ENCODE assay signal across 2 cellular contexts in the genomic region with DNA sequence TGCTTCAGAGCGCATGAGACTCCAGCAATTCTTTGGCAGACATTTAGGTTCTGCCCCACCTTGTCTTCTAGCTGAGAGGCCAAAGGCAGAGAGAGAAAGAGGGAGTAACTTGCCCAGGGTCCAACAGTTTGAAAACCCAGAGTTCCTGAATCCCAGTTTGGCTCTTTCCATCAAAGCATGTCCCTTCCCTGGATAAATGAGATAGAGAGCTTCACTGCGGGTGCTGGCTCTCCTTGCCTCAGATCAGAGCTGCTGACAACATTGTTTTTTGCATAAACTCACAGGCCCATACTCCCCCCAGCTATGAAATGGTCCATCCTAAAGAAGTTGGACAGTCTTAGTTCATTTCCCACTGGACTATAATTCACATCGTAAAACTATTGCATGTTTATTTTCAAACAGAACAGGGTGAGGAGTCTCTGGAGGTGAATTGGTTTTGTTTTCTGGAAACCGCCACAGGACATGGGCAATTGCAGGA.
TF ChIP-seq lines count a peak whose summit lies in the region.

No MANE protein-coding gene starts in this region.

TF ChIP-seq in Ishikawa, 13 proteins besides CTCF, POLR2A, EP300 and RAD21:
- no peak for TF ChIP-seq CREB1 (IDR thresholded peaks at IDR 0.05; ENCODE audit: low read depth)
- TF ChIP-seq FOXM1 (IDR thresholded peaks at IDR 0.05; ENCODE audit: borderline replicate concordance, low read depth): peak; percentile 17; the same call in 1 of the 2 replicates

TF ChIP-seq in H1, 55 proteins besides CTCF, POLR2A, EP300 and RAD21:
- TF ChIP-seq GABPA (IDR thresholded peaks at IDR 0.05; ENCODE audit: borderline replicate concordance, insufficient read depth, low read length): no peak
- no peak for TF ChIP-seq TBP (IDR thresholded peaks at IDR 0.05; ENCODE audit: low read depth, low read length)
- TF ChIP-seq, protein P1, sequence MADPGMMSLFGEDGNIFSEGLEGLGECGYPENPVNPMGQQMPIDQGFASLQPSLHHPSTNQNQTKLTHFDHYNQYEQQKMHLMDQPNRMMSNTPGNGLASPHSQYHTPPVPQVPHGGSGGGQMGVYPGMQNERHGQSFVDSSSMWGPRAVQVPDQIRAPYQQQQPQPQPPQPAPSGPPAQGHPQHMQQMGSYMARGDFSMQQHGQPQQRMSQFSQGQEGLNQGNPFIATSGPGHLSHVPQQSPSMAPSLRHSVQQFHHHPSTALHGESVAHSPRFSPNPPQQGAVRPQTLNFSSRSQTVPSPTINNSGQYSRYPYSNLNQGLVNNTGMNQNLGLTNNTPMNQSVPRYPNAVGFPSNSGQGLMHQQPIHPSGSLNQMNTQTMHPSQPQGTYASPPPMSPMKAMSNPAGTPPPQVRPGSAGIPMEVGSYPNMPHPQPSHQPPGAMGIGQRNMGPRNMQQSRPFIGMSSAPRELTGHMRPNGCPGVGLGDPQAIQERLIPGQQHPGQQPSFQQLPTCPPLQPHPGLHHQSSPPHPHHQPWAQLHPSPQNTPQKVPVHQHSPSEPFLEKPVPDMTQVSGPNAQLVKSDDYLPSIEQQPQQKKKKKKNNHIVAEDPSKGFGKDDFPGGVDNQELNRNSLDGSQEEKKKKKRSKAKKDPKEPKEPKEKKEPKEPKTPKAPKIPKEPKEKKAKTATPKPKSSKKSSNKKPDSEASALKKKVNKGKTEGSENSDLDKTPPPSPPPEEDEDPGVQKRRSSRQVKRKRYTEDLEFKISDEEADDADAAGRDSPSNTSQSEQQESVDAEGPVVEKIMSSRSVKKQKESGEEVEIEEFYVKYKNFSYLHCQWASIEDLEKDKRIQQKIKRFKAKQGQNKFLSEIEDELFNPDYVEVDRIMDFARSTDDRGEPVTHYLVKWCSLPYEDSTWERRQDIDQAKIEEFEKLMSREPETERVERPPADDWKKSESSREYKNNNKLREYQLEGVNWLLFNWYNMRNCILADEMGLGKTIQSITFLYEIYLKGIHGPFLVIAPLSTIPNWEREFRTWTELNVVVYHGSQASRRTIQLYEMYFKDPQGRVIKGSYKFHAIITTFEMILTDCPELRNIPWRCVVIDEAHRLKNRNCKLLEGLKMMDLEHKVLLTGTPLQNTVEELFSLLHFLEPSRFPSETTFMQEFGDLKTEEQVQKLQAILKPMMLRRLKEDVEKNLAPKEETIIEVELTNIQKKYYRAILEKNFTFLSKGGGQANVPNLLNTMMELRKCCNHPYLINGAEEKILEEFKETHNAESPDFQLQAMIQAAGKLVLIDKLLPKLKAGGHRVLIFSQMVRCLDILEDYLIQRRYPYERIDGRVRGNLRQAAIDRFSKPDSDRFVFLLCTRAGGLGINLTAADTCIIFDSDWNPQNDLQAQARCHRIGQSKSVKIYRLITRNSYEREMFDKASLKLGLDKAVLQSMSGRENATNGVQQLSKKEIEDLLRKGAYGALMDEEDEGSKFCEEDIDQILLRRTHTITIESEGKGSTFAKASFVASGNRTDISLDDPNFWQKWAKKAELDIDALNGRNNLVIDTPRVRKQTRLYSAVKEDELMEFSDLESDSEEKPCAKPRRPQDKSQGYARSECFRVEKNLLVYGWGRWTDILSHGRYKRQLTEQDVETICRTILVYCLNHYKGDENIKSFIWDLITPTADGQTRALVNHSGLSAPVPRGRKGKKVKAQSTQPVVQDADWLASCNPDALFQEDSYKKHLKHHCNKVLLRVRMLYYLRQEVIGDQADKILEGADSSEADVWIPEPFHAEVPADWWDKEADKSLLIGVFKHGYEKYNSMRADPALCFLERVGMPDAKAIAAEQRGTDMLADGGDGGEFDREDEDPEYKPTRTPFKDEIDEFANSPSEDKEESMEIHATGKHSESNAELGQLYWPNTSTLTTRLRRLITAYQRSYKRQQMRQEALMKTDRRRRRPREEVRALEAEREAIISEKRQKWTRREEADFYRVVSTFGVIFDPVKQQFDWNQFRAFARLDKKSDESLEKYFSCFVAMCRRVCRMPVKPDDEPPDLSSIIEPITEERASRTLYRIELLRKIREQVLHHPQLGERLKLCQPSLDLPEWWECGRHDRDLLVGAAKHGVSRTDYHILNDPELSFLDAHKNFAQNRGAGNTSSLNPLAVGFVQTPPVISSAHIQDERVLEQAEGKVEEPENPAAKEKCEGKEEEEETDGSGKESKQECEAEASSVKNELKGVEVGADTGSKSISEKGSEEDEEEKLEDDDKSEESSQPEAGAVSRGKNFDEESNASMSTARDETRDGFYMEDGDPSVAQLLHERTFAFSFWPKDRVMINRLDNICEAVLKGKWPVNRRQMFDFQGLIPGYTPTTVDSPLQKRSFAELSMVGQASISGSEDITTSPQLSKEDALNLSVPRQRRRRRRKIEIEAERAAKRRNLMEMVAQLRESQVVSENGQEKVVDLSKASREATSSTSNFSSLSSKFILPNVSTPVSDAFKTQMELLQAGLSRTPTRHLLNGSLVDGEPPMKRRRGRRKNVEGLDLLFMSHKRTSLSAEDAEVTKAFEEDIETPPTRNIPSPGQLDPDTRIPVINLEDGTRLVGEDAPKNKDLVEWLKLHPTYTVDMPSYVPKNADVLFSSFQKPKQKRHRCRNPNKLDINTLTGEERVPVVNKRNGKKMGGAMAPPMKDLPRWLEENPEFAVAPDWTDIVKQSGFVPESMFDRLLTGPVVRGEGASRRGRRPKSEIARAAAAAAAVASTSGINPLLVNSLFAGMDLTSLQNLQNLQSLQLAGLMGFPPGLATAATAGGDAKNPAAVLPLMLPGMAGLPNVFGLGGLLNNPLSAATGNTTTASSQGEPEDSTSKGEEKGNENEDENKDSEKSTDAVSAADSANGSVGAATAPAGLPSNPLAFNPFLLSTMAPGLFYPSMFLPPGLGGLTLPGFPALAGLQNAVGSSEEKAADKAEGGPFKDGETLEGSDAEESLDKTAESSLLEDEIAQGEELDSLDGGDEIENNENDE (IDR thresholded peaks at IDR 0.05; ENCODE audit: insufficient replicate concordance, low read length): no peak
- no peak for TF ChIP-seq SP4 (IDR thresholded peaks at IDR 0.05; ENCODE audit: low read length)
- no peak for TF ChIP-seq TAF7 (optimal IDR thresholded peaks at IDR 0.05; ENCODE audit: borderline replicate concordance, low read depth, low read length)
- no peak for TF ChIP-seq BCL11A (IDR thresholded peaks at IDR 0.05; ENCODE audit: low read depth in 2 of 2, low read length in 2 of 2)
- TF ChIP-seq RXRA (IDR thresholded peaks at IDR 0.05; ENCODE audit: insufficient read depth, low read depth, low read length): no peak
- no peak for TF ChIP-seq ASH2L (IDR thresholded peaks at IDR 0.05; ENCODE audit: low read length)
- no peak for TF ChIP-seq KDM1A (IDR thresholded peaks at IDR 0.05; ENCODE audit: borderline replicate concordance, low read length)
- no peak for TF ChIP-seq MAFK (IDR thresholded peaks at IDR 0.05; ENCODE audit: low read depth, low read length)
- TF ChIP-seq, protein P2, sequence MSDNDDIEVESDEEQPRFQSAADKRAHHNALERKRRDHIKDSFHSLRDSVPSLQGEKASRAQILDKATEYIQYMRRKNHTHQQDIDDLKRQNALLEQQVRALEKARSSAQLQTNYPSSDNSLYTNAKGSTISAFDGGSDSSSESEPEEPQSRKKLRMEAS (IDR thresholded peaks at IDR 0.05): no peak
- no peak for TF ChIP-seq BRCA1 (IDR thresholded peaks at IDR 0.05; ENCODE audit: low read depth, low read length)
- TF ChIP-seq HDAC6 (IDR thresholded peaks at IDR 0.05; ENCODE audit: low read depth, low read length): no peak
- TF ChIP-seq, protein P3, sequence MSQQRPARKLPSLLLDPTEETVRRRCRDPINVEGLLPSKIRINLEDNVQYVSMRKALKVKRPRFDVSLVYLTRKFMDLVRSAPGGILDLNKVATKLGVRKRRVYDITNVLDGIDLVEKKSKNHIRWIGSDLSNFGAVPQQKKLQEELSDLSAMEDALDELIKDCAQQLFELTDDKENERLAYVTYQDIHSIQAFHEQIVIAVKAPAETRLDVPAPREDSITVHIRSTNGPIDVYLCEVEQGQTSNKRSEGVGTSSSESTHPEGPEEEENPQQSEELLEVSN (IDR thresholded peaks at IDR 0.05): no peak
- TF ChIP-seq EZH2 (IDR thresholded peaks at IDR 0.05; ENCODE audit: low read depth, low read length, severe bottlenecking): no peak
- no peak for TF ChIP-seq NANOG (IDR thresholded peaks at IDR 0.05; ENCODE audit: insufficient read depth, low read depth, low read length, poor library complexity, severe bottlenecking)
- TF ChIP-seq RNF2 (IDR thresholded peaks at IDR 0.05; ENCODE audit: borderline replicate concordance, low read depth, low read length, missing control alignments, poor library complexity, severe bottlenecking): no peak
- TF ChIP-seq FOSL1 (IDR thresholded peaks at IDR 0.05; ENCODE audit: insufficient read depth, low read depth, low read length): no peak
- no peak for TF ChIP-seq POU5F1 (IDR thresholded peaks at IDR 0.05; ENCODE audit: low read depth, low read length)
TF ChIP-seq in H1: peak in this region for 0.
